In the genomic region with DNA sequence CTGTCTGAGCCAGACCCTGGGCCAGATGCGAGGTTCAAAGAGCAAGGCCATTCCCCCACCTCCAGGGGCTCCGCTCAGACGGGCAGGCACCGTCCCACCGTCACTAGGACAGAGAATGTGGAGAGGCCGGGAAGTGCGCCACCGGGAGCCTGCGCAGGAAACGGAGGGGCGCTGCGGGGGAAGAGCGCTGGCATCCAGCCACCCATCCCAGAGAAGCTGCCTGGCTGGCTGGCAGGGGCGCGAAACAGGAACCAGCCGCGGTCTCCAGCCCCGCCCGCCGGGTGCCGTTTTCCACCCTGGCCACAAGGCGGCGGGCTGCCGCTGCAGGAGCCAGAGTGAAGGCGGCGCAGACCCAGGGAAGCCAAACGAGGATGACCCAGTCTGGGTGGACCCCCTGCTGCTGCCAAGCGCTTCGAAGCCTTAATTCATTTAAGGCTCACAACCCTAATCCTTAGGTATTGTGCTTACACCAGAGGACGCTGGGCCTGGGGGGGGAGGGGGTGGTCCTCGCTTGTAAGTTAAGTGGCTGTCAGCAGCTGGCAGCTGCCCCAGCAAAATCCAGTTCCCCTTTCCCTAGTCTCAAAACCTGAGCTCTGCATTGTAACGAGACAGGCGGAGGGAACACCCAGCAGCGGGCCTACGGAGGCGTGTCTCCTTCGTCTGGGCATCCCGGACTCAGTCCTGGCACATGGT, we compare ENCODE assay signal across 8 cellular contexts.
DNase-seq lines count a peak whose midpoint lies in the region; ATAC-seq and FAIRE-seq lines count a peak whose summit lies in the region.
"Not testable (repeated sequence)": the region's sequence is repeated elsewhere in the genome, so short reads cannot be mapped to it uniquely, and the experiment has no call there.

No MANE protein-coding gene starts in this region.

- not testable (repeated sequence) for H3K9me3 Mint-ChIP-seq in activated naive CD8-positive, alpha-beta T cell treated with anti-CD3 and anti-CD28 coated beads for 36 hours

- ATAC-seq in HG02623 (IDR thresholded peaks at IDR 0.05; ENCODE audit: unreplicated experiment): peak; percentile 50

- FAIRE-seq in G401.6 (lab: Jason Lieb, UNC): peak; percentile 68

- DNase-seq in NCI-H146 (lab: John Stamatoyannopoulos, UW) (peak; percentile 80), SW 1271 (lab: John Stamatoyannopoulos, UW) (peak; percentile 17 to 61), globus pallidus (ENCODE audit: low spot score) (peak; percentile 71), nucleus accumbens (lab: John Stamatoyannopoulos, UW) (peak in 50 of 56 donors; percentile 25 to 84 (median 66))
- DNase-seq in activated naive CD8-positive, alpha-beta T cell treated with anti-CD3 and anti-CD28 coated beads for 36 hours: peak; percentile 83

- H3K4me3 ChIP-seq in subcutaneous abdominal adipose tissue (ENCODE audit: low read depth in 1 of 5, low read length in 5 of 5): peak overlapping the region in 4 of 5 donors; percentile 0 to 62 (median 40)

- H3K27ac ChIP-seq in subcutaneous abdominal adipose tissue (ENCODE audit: low read depth, low read length): peak overlapping the region; percentile 40

- H3K4me3 Mint-ChIP-seq in activated naive CD8-positive, alpha-beta T cell treated with anti-CD3 and anti-CD28 coated beads for 36 hours: peak overlapping the region; percentile 41

- H3K27me3 ChIP-seq in subcutaneous abdominal adipose tissue (ENCODE audit: control insufficient read depth in 5 of 5, insufficient read depth in 4 of 5, low read length in 5 of 5): peaks cover 0 to 16% (median 0%) of the 10 kb centered on the region in 5 donors

- H3K9ac ChIP-seq in subcutaneous abdominal adipose tissue (ENCODE audit: low read length in 5 of 5): peak overlapping the region in 1 of 5 donors; percentile 25

- not testable (repeated sequence) for H3K36me3 ChIP-seq in subcutaneous abdominal adipose tissue (ENCODE audit: control insufficient read depth in 5 of 5, insufficient read depth in 5 of 5, low read length in 5 of 5)

- H3K27ac Mint-ChIP-seq in activated naive CD8-positive, alpha-beta T cell treated with anti-CD3 and anti-CD28 coated beads for 36 hours: not testable (repeated sequence)

- peaks cover 0 to 72% (median 53%) of the 10 kb centered on the region in 5 donors for H3K4me1 ChIP-seq in subcutaneous abdominal adipose tissue (ENCODE audit: control insufficient read depth in 5 of 5, insufficient read depth in 5 of 5, low read length in 5 of 5)

- H3K27me3 Mint-ChIP-seq in activated naive CD8-positive, alpha-beta T cell treated with anti-CD3 and anti-CD28 coated beads for 36 hours: peaks cover 20% of the 10 kb centered on the region

- not testable (repeated sequence) for H3K36me3 Mint-ChIP-seq in activated naive CD8-positive, alpha-beta T cell treated with anti-CD3 and anti-CD28 coated beads for 36 hours

- peaks cover 17% of the 10 kb centered on the region for H3K4me1 Mint-ChIP-seq in activated naive CD8-positive, alpha-beta T cell treated with anti-CD3 and anti-CD28 coated beads for 36 hours

- not testable (repeated sequence) for H3K9me3 ChIP-seq in subcutaneous abdominal adipose tissue (ENCODE audit: control insufficient read depth in 5 of 5, low read length in 5 of 5)

Comparison
In these comparisons a context has a peak if more than half of its experiments do, and no peak if none do; other contexts are left out.
1. Peak in every context shown above with its lines: DNase-seq, ATAC-seq, H3K4me3 ChIP-seq and H3K27ac ChIP-seq.